Comparison of ENCODE assay signal across 15 cellular contexts in genomic region chr10:113424304-113424721, GRCh38.
"Had no signal": no experiment of that assay in that cellular context is flagged by ENCODE, and none has a peak within 500 bp of the region (broad histone marks: within the 10 kb centered on the region; RNA-seq: fewer than 3 reads in every experiment).

No MANE protein-coding gene starts in this region.

- H3K36me3 ChIP-seq: SJCRH30 had no signal

- H3K4me3 ChIP-seq: coronary artery, SJCRH30 had no signal

- H3K27ac Mint-ChIP-seq: activated CD8-positive, alpha-beta memory T cell treated with anti-CD3 and anti-CD28 coated beads, Interleukin-2, amount 10 ng/mL, durations not matched to agents 7 days and 5 days; activated naive CD8-positive, alpha-beta T cell treated with anti-CD3 and anti-CD28 coated beads, Interleukin-2, amount 10 ng/mL, durations not matched to agents 7 days and 5 days; activated T-cell treated with anti-CD3 and anti-CD28 coated beads, Interleukin-2, amount 50 U/mL, for 24 hours; natural killer cell treated with Interleukin-12 subunit alpha and Interleukin-12 subunit beta and Interleukin-15 and Interleukin-18, amount 100 ng/mL, for 72 hours; type B pancreatic cell had no signal

- H3K27me3 ChIP-seq: SJCRH30 had no signal

- H3K36me3 Mint-ChIP-seq: activated CD8-positive, alpha-beta memory T cell treated with anti-CD3 and anti-CD28 coated beads, Interleukin-2, amount 10 ng/mL, durations not matched to agents 7 days and 5 days; activated naive CD8-positive, alpha-beta T cell treated with anti-CD3 and anti-CD28 coated beads, Interleukin-2, amount 10 ng/mL, durations not matched to agents 7 days and 5 days; natural killer cell treated with Interleukin-12 subunit alpha and Interleukin-12 subunit beta and Interleukin-15 and Interleukin-18, amount 100 ng/mL, for 72 hours had no signal

- H3K4me3 Mint-ChIP-seq: activated CD8-positive, alpha-beta memory T cell treated with anti-CD3 and anti-CD28 coated beads, Interleukin-2, amount 10 ng/mL, durations not matched to agents 7 days and 5 days; activated naive CD8-positive, alpha-beta T cell treated with anti-CD3 and anti-CD28 coated beads, Interleukin-2, amount 10 ng/mL, durations not matched to agents 7 days and 5 days; activated T-cell treated with anti-CD3 and anti-CD28 coated beads, Interleukin-2, amount 50 U/mL, for 24 hours; natural killer cell treated with Interleukin-12 subunit alpha and Interleukin-12 subunit beta and Interleukin-15 and Interleukin-18, amount 100 ng/mL, for 72 hours; type B pancreatic cell had no signal

- DNase-seq: activated CD4-positive, alpha-beta T cell treated with anti-CD3 and anti-CD28 coated beads for 1 hour; activated CD4-positive, alpha-beta T cell treated with anti-CD3 and anti-CD28 coated beads, Interleukin-2, amount 50 U/mL, for 48 hours; activated CD8-positive, alpha-beta memory T cell treated with anti-CD3 and anti-CD28 coated beads, Interleukin-2, amount 10 ng/mL, durations not matched to agents 7 days and 5 days; activated effector memory CD4-positive, alpha-beta T cell treated with anti-CD3 and anti-CD28 coated beads, Interleukin-2, amount 50 U/mL, for 16 hours; activated naive CD8-positive, alpha-beta T cell treated with anti-CD3 and anti-CD28 coated beads, Interleukin-2, amount 10 ng/mL, durations not matched to agents 7 days and 5 days; activated T-cell treated with anti-CD3 and anti-CD28 coated beads, Interleukin-2, amount 50 U/mL, for 24 hours; central memory CD4-positive, alpha-beta T cell; effector CD8-positive, alpha-beta T cell; SJCRH30; stimulated activated CD4-positive, alpha-beta T cell treated with anti-CD3 and anti-CD28 coated beads, Interleukin-4, amount 100 ng/mL, for 4 hours; substantia nigra; T-helper 9 cell had no signal

- H3K4me1 Mint-ChIP-seq: activated CD8-positive, alpha-beta memory T cell treated with anti-CD3 and anti-CD28 coated beads, Interleukin-2, amount 10 ng/mL, durations not matched to agents 7 days and 5 days; activated naive CD8-positive, alpha-beta T cell treated with anti-CD3 and anti-CD28 coated beads, Interleukin-2, amount 10 ng/mL, durations not matched to agents 7 days and 5 days had no signal

- H3K4me1 ChIP-seq: SJCRH30 had no signal
